ENCODE assay signal across 1 cellular context in the genomic region with DNA sequence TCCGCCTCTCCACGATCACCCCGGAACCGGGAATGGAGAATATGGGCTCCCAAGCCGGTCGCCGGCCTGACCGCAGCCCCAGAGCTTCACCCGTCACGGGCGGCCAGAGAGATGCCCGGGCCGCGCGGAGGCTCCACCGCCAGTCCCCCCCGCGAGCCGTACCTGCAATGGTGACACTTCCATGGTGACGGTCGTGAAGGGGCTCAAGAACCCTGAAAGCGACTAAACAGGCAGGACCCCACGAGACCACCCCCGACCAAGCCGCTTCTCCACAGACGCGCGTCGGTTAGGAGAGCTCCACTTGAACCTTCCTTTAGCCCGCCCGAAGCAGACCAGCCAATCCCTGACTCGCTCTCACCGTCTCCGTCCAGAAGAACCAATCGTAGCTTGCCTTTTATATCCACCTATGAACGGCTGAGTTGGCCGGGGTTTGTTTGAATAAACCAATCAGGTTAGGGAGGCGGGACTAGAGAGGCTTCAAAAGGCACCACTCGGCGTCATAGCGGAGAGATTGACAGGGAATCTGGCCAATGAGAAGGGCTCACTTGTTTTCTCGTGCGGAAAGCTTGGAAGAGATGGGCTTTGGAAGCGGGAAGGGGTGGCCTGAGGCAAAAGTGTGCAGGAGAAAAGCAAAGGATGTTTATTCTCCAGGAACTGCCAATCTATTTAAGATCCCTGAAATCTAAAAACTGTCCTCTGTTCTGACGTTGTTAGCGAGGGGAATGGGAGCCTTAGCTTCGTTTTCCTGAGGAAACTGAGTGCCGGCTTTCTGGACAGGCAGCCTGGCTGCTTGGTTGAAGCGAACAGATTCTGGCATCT.
TF ChIP-seq lines count a peak whose summit lies in the region.

A gene with protein sequence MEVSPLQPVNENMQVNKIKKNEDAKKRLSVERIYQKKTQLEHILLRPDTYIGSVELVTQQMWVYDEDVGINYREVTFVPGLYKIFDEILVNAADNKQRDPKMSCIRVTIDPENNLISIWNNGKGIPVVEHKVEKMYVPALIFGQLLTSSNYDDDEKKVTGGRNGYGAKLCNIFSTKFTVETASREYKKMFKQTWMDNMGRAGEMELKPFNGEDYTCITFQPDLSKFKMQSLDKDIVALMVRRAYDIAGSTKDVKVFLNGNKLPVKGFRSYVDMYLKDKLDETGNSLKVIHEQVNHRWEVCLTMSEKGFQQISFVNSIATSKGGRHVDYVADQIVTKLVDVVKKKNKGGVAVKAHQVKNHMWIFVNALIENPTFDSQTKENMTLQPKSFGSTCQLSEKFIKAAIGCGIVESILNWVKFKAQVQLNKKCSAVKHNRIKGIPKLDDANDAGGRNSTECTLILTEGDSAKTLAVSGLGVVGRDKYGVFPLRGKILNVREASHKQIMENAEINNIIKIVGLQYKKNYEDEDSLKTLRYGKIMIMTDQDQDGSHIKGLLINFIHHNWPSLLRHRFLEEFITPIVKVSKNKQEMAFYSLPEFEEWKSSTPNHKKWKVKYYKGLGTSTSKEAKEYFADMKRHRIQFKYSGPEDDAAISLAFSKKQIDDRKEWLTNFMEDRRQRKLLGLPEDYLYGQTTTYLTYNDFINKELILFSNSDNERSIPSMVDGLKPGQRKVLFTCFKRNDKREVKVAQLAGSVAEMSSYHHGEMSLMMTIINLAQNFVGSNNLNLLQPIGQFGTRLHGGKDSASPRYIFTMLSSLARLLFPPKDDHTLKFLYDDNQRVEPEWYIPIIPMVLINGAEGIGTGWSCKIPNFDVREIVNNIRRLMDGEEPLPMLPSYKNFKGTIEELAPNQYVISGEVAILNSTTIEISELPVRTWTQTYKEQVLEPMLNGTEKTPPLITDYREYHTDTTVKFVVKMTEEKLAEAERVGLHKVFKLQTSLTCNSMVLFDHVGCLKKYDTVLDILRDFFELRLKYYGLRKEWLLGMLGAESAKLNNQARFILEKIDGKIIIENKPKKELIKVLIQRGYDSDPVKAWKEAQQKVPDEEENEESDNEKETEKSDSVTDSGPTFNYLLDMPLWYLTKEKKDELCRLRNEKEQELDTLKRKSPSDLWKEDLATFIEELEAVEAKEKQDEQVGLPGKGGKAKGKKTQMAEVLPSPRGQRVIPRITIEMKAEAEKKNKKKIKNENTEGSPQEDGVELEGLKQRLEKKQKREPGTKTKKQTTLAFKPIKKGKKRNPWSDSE (N-terminal part only) (minus strand): TSS at position 288 of the 819 bp plus-strand sequence. CDS start 105 bp downstream, at position 183.

TF ChIP-seq in HepG2, 621 proteins besides CTCF, POLR2A, EP300 and RAD21 (continued from another document and continues in another):
- TF ChIP-seq NFRKB (IDR thresholded peaks at IDR 0.05) (no peak), ZNF547 (CRISPR knock-in tag; IDR thresholded peaks at IDR 0.05) (peak; percentile 77; the same call in 1 of the 2 replicates), ATF7 (IDR thresholded peaks at IDR 0.05) (no peak), ATF7 (CRISPR knock-in tag; IDR thresholded peaks at IDR 0.05) (no peak), ZNF616 (CRISPR knock-in tag; IDR thresholded peaks at IDR 0.05; ENCODE audit: low read depth) (no peak), CHCHD3 (CRISPR knock-in tag; IDR thresholded peaks at IDR 0.05) (0 out of 2 replicates have a peak, but pooled peaks have one; percentile 78), ZNF841 (CRISPR knock-in tag; IDR thresholded peaks at IDR 0.05; ENCODE audit: borderline replicate concordance) (no peak), ZNF552 (CRISPR knock-in tag; IDR thresholded peaks at IDR 0.05; ENCODE audit: borderline replicate concordance) (no peak), TEAD3 (CRISPR knock-in tag; optimal IDR thresholded peaks at IDR 0.05; ENCODE audit: borderline replicate concordance) (peak; percentile 13), RFXAP (CRISPR knock-in tag; IDR thresholded peaks at IDR 0.05; ENCODE audit: borderline replicate concordance) (no peak), NFYC (CRISPR knock-in tag; IDR thresholded peaks at IDR 0.05) (peak; percentile 99), ARNTL (CRISPR knock-in tag; IDR thresholded peaks at IDR 0.05) (no peak), ZNF761 (CRISPR knock-in tag; conservative IDR thresholded peaks at IDR 0.05) (no peak), ZNF557 (CRISPR knock-in tag; IDR thresholded peaks at IDR 0.05) (peak; percentile 91; the same call in 1 of the 2 replicates), ZNF432 (CRISPR knock-in tag; IDR thresholded peaks at IDR 0.05; ENCODE audit: borderline replicate concordance) (no peak), SAFB2 (CRISPR knock-in tag; IDR thresholded peaks at IDR 0.05; ENCODE audit: borderline replicate concordance, low read depth) (peak; percentile 40; the same call in 1 of the 2 replicates), PPARG (CRISPR knock-in tag; conservative IDR thresholded peaks at IDR 0.05) (no peak), ZNF510 (CRISPR knock-in tag; IDR thresholded peaks at IDR 0.05; ENCODE audit: low read depth) (0 out of 2 replicates have a peak, but pooled peaks have one; percentile 54), CHD2 (IDR thresholded peaks at IDR 0.05; ENCODE audit: low read depth, low read length) (peak; percentile 79), KMT2B (CRISPR knock-in tag; IDR thresholded peaks at IDR 0.05) (peak; percentile 16; the same call in 1 of the 2 replicates), HMG20B (CRISPR knock-in tag; conservative IDR thresholded peaks at IDR 0.05) (no peak), AHR (CRISPR knock-in tag; IDR thresholded peaks at IDR 0.05) (no peak), JUNB (CRISPR knock-in tag; IDR thresholded peaks at IDR 0.05; ENCODE audit: borderline replicate concordance) (peak; percentile 75; the same call in 1 of the 2 replicates), KLF16 (CRISPR knock-in tag; IDR thresholded peaks at IDR 0.05) (peak in 1 of 2 experiments; percentile 56; a peak in 1 of 4 replicates), ZNF282 (IDR thresholded peaks at IDR 0.05; ENCODE audit: partially characterized antibody) (no peak), KAT7 (CRISPR knock-in tag; IDR thresholded peaks at IDR 0.05; ENCODE audit: borderline replicate concordance) (0 out of 2 replicates have a peak, but pooled peaks have one; percentile 70), FOXK1 (CRISPR knock-in tag; IDR thresholded peaks at IDR 0.05; ENCODE audit: borderline replicate concordance, low read depth) (peak; percentile 96; the same call in 1 of the 2 replicates), REPIN1 (CRISPR knock-in tag; IDR thresholded peaks at IDR 0.05; ENCODE audit: borderline replicate concordance, low read depth) (peak; percentile 92), NFE2L2 (IDR thresholded peaks at IDR 0.05; ENCODE audit: low read length) (no peak), XBP1 (CRISPR knock-in tag; IDR thresholded peaks at IDR 0.05) (no peak)
- TF ChIP-seq, protein P1, sequence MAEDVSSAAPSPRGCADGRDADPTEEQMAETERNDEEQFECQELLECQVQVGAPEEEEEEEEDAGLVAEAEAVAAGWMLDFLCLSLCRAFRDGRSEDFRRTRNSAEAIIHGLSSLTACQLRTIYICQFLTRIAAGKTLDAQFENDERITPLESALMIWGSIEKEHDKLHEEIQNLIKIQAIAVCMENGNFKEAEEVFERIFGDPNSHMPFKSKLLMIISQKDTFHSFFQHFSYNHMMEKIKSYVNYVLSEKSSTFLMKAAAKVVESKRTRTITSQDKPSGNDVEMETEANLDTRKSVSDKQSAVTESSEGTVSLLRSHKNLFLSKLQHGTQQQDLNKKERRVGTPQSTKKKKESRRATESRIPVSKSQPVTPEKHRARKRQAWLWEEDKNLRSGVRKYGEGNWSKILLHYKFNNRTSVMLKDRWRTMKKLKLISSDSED (CRISPR knock-in tag; IDR thresholded peaks at IDR 0.05) = 0 out of 2 replicates have a peak, but pooled peaks have one; percentile 58
- TF ChIP-seq, protein P2, sequence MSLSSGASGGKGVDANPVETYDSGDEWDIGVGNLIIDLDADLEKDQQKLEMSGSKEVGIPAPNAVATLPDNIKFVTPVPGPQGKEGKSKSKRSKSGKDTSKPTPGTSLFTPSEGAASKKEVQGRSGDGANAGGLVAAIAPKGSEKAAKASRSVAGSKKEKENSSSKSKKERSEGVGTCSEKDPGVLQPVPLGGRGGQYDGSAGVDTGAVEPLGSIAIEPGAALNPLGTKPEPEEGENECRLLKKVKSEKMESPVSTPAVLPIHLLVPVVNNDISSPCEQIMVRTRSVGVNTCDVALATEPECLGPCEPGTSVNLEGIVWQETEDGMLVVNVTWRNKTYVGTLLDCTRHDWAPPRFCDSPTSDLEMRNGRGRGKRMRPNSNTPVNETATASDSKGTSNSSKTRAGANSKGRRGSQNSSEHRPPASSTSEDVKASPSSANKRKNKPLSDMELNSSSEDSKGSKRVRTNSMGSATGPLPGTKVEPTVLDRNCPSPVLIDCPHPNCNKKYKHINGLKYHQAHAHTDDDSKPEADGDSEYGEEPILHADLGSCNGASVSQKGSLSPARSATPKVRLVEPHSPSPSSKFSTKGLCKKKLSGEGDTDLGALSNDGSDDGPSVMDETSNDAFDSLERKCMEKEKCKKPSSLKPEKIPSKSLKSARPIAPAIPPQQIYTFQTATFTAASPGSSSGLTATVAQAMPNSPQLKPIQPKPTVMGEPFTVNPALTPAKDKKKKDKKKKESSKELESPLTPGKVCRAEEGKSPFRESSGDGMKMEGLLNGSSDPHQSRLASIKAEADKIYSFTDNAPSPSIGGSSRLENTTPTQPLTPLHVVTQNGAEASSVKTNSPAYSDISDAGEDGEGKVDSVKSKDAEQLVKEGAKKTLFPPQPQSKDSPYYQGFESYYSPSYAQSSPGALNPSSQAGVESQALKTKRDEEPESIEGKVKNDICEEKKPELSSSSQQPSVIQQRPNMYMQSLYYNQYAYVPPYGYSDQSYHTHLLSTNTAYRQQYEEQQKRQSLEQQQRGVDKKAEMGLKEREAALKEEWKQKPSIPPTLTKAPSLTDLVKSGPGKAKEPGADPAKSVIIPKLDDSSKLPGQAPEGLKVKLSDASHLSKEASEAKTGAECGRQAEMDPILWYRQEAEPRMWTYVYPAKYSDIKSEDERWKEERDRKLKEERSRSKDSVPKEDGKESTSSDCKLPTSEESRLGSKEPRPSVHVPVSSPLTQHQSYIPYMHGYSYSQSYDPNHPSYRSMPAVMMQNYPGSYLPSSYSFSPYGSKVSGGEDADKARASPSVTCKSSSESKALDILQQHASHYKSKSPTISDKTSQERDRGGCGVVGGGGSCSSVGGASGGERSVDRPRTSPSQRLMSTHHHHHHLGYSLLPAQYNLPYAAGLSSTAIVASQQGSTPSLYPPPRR (CRISPR knock-in tag; IDR thresholded peaks at IDR 0.05; ENCODE audit: borderline replicate concordance) = no peak
- TF ChIP-seq, protein P3, sequence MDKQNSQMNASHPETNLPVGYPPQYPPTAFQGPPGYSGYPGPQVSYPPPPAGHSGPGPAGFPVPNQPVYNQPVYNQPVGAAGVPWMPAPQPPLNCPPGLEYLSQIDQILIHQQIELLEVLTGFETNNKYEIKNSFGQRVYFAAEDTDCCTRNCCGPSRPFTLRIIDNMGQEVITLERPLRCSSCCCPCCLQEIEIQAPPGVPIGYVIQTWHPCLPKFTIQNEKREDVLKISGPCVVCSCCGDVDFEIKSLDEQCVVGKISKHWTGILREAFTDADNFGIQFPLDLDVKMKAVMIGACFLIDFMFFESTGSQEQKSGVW (CRISPR knock-in tag; IDR thresholded peaks at IDR 0.05; ENCODE audit: borderline replicate concordance) = no peak
- TF ChIP-seq, protein P4, sequence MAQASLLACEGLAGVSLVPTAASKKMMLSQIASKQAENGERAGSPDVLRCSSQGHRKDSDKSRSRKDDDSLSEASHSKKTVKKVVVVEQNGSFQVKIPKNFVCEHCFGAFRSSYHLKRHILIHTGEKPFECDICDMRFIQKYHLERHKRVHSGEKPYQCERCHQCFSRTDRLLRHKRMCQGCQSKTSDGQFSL (CRISPR knock-in tag; IDR thresholded peaks at IDR 0.05) = no peak; the same call in 1 of the 2 replicates
- TF ChIP-seq, protein P5, sequence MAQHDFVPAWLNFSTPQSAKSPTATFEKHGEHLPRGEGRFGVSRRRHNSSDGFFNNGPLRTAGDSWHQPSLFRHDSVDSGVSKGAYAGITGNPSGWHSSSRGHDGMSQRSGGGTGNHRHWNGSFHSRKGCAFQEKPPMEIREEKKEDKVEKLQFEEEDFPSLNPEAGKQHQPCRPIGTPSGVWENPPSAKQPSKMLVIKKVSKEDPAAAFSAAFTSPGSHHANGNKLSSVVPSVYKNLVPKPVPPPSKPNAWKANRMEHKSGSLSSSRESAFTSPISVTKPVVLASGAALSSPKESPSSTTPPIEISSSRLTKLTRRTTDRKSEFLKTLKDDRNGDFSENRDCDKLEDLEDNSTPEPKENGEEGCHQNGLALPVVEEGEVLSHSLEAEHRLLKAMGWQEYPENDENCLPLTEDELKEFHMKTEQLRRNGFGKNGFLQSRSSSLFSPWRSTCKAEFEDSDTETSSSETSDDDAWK (CRISPR knock-in tag; IDR thresholded peaks at IDR 0.05) = no peak
- TF ChIP-seq, protein P6, sequence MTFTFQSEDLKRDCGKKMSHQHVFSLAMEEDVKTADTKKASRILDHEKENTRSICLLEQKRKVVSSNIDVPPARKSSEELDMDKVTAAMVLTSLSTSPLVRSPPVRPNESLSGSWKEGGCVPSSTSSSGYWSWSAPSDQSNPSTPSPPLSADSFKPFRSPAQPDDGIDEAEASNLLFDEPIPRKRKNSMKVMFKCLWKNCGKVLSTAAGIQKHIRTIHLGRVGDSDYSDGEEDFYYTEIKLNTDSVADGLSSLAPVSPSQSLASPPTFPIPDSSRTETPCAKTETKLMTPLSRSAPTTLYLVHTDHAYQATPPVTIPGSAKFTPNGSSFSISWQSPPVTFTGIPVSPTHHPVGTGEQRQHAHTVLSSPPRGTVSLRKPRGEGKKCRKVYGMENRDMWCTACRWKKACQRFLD (CRISPR knock-in tag; IDR thresholded peaks at IDR 0.05; ENCODE audit: borderline replicate concordance) = no peak
- TF ChIP-seq, protein P7, sequence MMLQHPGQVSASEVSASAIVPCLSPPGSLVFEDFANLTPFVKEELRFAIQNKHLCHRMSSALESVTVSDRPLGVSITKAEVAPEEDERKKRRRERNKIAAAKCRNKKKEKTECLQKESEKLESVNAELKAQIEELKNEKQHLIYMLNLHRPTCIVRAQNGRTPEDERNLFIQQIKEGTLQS (CRISPR knock-in tag; IDR thresholded peaks at IDR 0.05) = peak; percentile 9; the same call in 1 of the 2 replicates
- TF ChIP-seq, protein P8, sequence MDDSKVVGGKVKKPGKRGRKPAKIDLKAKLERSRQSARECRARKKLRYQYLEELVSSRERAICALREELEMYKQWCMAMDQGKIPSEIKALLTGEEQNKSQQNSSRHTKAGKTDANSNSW (CRISPR knock-in tag; IDR thresholded peaks at IDR 0.05; ENCODE audit: borderline replicate concordance) = no peak; the same call in 1 of the 2 replicates
- TF ChIP-seq, protein P9, sequence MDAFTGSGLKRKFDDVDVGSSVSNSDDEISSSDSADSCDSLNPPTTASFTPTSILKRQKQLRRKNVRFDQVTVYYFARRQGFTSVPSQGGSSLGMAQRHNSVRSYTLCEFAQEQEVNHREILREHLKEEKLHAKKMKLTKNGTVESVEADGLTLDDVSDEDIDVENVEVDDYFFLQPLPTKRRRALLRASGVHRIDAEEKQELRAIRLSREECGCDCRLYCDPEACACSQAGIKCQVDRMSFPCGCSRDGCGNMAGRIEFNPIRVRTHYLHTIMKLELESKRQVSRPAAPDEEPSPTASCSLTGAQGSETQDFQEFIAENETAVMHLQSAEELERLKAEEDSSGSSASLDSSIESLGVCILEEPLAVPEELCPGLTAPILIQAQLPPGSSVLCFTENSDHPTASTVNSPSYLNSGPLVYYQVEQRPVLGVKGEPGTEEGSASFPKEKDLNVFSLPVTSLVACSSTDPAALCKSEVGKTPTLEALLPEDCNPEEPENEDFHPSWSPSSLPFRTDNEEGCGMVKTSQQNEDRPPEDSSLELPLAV (CRISPR knock-in tag; conservative IDR thresholded peaks at IDR 0.05; ENCODE audit: low read depth) = peak; percentile 87; the same call in 1 of the 2 replicates
- TF ChIP-seq, protein P10, sequence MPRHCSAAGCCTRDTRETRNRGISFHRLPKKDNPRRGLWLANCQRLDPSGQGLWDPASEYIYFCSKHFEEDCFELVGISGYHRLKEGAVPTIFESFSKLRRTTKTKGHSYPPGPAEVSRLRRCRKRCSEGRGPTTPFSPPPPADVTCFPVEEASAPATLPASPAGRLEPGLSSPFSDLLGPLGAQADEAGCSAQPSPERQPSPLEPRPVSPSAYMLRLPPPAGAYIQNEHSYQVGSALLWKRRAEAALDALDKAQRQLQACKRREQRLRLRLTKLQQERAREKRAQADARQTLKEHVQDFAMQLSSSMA (CRISPR knock-in tag; IDR thresholded peaks at IDR 0.05) = no peak
